19 cellular contexts compared by ENCODE assay signal in the genomic region with DNA sequence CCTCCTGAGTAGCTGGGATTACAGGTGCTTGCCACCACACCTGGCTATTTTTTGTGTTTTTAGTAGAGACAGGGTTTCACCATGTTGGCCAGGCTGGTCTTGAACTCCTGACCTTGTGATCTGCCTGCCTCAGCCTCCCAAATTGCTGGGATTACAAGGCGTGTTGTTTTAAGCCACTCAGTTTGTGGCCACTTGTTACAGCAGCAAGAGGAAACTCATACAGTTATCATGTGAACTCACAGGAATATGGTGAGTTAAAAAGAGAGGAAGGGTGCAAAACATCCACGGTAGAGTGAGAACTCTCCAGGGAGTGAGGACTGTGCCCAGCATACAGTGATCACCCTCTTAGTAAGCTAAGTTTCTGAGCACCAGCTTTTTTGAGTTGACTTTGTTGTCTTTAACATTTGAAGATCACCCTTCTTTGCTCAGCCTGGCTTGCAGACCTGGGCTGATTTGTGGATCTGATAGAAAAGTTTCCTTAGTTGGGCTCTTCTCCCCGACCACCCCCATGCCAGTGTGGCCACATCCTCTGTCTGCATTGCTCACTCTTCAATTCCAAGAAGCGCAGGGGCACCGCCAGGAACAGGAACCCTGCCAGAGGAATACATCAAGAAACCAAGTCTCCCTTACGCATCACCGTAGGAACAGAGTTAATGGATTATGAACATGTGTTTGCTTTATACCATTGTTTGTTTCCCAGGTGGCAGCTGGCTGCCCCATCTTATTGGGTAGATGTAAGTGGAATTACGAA. TPM values are rescaled to one million over a fixed set of nuclear protein-coding genes. Genes with fewer than 3 reads are reported as not detected.
DNase-seq lines count a peak whose midpoint lies in the region; ATAC-seq and TF ChIP-seq lines count a peak whose summit lies in the region.
"Had no signal": no experiment of that assay in that cellular context is flagged by ENCODE, and none has a peak within 500 bp of the region (broad histone marks: within the 10 kb centered on the region; RNA-seq: fewer than 3 reads in every experiment).

No MANE protein-coding gene starts in this region.

- H3K4me3 Mint-ChIP-seq in GM23338 = no peak overlapping the region
- H3K4me3 Mint-ChIP-seq in activated CD8-positive, alpha-beta T cell treated with anti-CD3 and anti-CD28 coated beads for 36 hours = no peak overlapping the region
- H3K4me3 Mint-ChIP-seq: effector memory CD8-positive, alpha-beta T cell had no signal

- no peaks in the 10 kb centered on the region for H3K27me3 Mint-ChIP-seq in GM23338 (ENCODE audit: insufficient read depth, low read depth, poor library complexity)
- H3K27me3 Mint-ChIP-seq in activated CD8-positive, alpha-beta T cell treated with anti-CD3 and anti-CD28 coated beads for 36 hours = no peaks in the 10 kb centered on the region
- H3K27me3 Mint-ChIP-seq: effector memory CD8-positive, alpha-beta T cell had no signal

- TF ChIP-seq EP300 in neural cell (conservative IDR thresholded peaks at IDR 0.05; ENCODE audit: poor library complexity, severe bottlenecking) = no peak

- H3K9me2 ChIP-seq in GM23338 (ENCODE audit: insufficient read depth) (no peaks in the 10 kb centered on the region), neural cell (ENCODE audit: insufficient read depth, low read length) (no peaks in the 10 kb centered on the region)
- H3K9me2 ChIP-seq: SK-N-SH had no signal

- H3K27ac Mint-ChIP-seq in GM23338 = no peak overlapping the region
- peak overlapping the region; percentile 7 for H3K27ac Mint-ChIP-seq in activated CD8-positive, alpha-beta T cell treated with anti-CD3 and anti-CD28 coated beads for 36 hours

- CTCF ChIA-PET in activated CD8-positive, alpha-beta T cell treated with anti-CD3 and anti-CD28 coated beads for 36 hours (lab: Charles Lee) = no interaction called here

- no peaks in the 10 kb centered on the region for H4K20me1 ChIP-seq in GM23338 (replicated peaks; ENCODE audit: insufficient read depth)
- no peaks in the 10 kb centered on the region for H4K20me1 ChIP-seq in neural cell (ENCODE audit: insufficient read depth)

- H2AFZ ChIP-seq in GM23338 (peak overlapping the region; percentile 59; the same call in 1 of the 2 replicates), neural cell (ENCODE audit: low read depth, low read length) (no peak overlapping the region)

- intact Hi-C loops in activated CD8-positive, alpha-beta T cell treated with anti-CD3 and anti-CD28 coated beads for 36 hours (cut with micrococcal nuclease) = no loop called here
- intact Hi-C loops in left colon (cut with DNase I, micrococcal nuclease) = no loop called here

- DNase-seq in NCI-H2171 treated with DMSO at 0.1 percent for 48 hours (lab: John Stamatoyannopoulos, UW) = peak; percentile 17
- DNase-seq in NCI-H2171 (lab: John Stamatoyannopoulos, UW) = no peak
- no peak for DNase-seq in GM23338 (ENCODE audit: low spot score)
- peak; percentile 62 for DNase-seq in activated CD8-positive, alpha-beta T cell treated with anti-CD3 and anti-CD28 coated beads for 36 hours
- DNase-seq in left colon = no peak
- no peak for DNase-seq in NCI-H226
- DNase-seq: ACHN; activated CD8-positive, alpha-beta memory T cell treated with anti-CD3 and anti-CD28 coated beads, Interleukin-2, amount 50 U/mL, for 48 hours; effector memory CD8-positive, alpha-beta T cell; esophagus squamous epithelium; midbrain; NCI-H2029; SK-N-SH; T1000 had no signal

- TF ChIP-seq RAD21 in neural cell (conservative IDR thresholded peaks at IDR 0.05) = no peak

- H3K27ac ChIP-seq in GM23338 (ENCODE audit: low read depth) (no peak overlapping the region), neural cell (ENCODE audit: low read length) (no peak overlapping the region)
- H3K27ac ChIP-seq: C4-2B, esophagus squamous epithelium had no signal

- no peak overlapping the region for H3K9ac ChIP-seq in neural cell (ENCODE audit: low read length)
- H3K9ac ChIP-seq: SK-N-SH had no signal

- no peaks in the 10 kb centered on the region for H3K36me3 ChIP-seq in GM23338 (ENCODE audit: insufficient read depth)
- no peaks in the 10 kb centered on the region for H3K36me3 ChIP-seq in neural cell (ENCODE audit: insufficient read depth, low read length)
- H3K36me3 ChIP-seq: esophagus squamous epithelium had no signal

- H3K79me2 ChIP-seq in GM23338 (replicated peaks; ENCODE audit: insufficient read depth) (no peaks in the 10 kb centered on the region), neural cell (replicated peaks; ENCODE audit: insufficient read depth, low read length) (no peaks in the 10 kb centered on the region)

- TF ChIP-seq CTCF in GM23338 (conservative IDR thresholded peaks at IDR 0.05; ENCODE audit: low read depth in 2 of 2) (no peak), neural cell (IDR thresholded peaks at IDR 0.05; ENCODE audit: poor library complexity, severe bottlenecking) (no peak)
- TF ChIP-seq CTCF in activated CD8-positive, alpha-beta T cell treated with anti-CD3 and anti-CD28 coated beads for 36 hours (IDR thresholded peaks at IDR 0.05) = no peak

- POLR2A ChIA-PET in activated CD8-positive, alpha-beta T cell treated with anti-CD3 and anti-CD28 coated beads for 36 hours (lab: Charles Lee) = no interaction called here

- H3K4me3 ChIP-seq in GM23338 = no peak overlapping the region
- H3K4me3 ChIP-seq in neural cell (ENCODE audit: low read length) = peak overlapping the region; percentile 22
- H3K4me3 ChIP-seq: esophagus squamous epithelium had no signal

- H3K27me3 ChIP-seq in GM23338 (ENCODE audit: insufficient read depth) = no peaks in the 10 kb centered on the region
- H3K27me3 ChIP-seq in neural cell (ENCODE audit: insufficient read depth, low read depth, low read length) = no peaks in the 10 kb centered on the region

- H3K36me3 Mint-ChIP-seq in GM23338 (ENCODE audit: low read depth) = no peaks in the 10 kb centered on the region
- peaks cover 37% of the 10 kb centered on the region for H3K36me3 Mint-ChIP-seq in activated CD8-positive, alpha-beta T cell treated with anti-CD3 and anti-CD28 coated beads for 36 hours (ENCODE audit: low read depth)

- ATAC-seq in GM23338 (no peak), left colon (no peak), HG02981 (IDR thresholded peaks at IDR 0.05; ENCODE audit: unreplicated experiment) (no peak)
- ATAC-seq in activated CD8-positive, alpha-beta T cell treated with anti-CD3 and anti-CD28 coated beads for 36 hours = peak; percentile 71
- ATAC-seq: activated CD4-positive, CD25-positive, alpha-beta regulatory T cell treated with anti-CD3 and anti-CD28 coated beads, Interleukin-2, amount 50 U/mL, for 24 hours; effector memory CD8-positive, alpha-beta T cell; left lobe of liver had no signal

- H3K9me3 Mint-ChIP-seq in GM23338 = no peaks in the 10 kb centered on the region
- no peaks in the 10 kb centered on the region for H3K9me3 Mint-ChIP-seq in activated CD8-positive, alpha-beta T cell treated with anti-CD3 and anti-CD28 coated beads for 36 hours
- H3K9me3 Mint-ChIP-seq: effector memory CD8-positive, alpha-beta T cell had no signal

- H3K4me2 ChIP-seq in GM23338 (no peak overlapping the region), neural cell (ENCODE audit: low read length) (no peak overlapping the region)
- H3K4me2 ChIP-seq: SK-N-SH had no signal

- no peaks in the 10 kb centered on the region for H3F3A ChIP-seq in GM23338 (replicated peaks; ENCODE audit: low read depth)
- peaks cover 3% of the 10 kb centered on the region for H3F3A ChIP-seq in neural cell (ENCODE audit: insufficient read depth, low read length, poor library complexity, severe bottlenecking)

- no peaks in the 10 kb centered on the region for H3K4me1 ChIP-seq in GM23338 (ENCODE audit: insufficient read depth)

- no peaks in the 10 kb centered on the region for H3K9me3 ChIP-seq in neural cell (ENCODE audit: low read length)
- H3K9me3 ChIP-seq: esophagus squamous epithelium, SK-N-SH had no signal

- H3K4me1 Mint-ChIP-seq in GM23338 = no peaks in the 10 kb centered on the region
- peaks cover 26% of the 10 kb centered on the region for H3K4me1 Mint-ChIP-seq in activated CD8-positive, alpha-beta T cell treated with anti-CD3 and anti-CD28 coated beads for 36 hours (ENCODE audit: low read depth)

TF ChIP-seq in GM23338, 12 proteins besides CTCF, POLR2A, EP300 and RAD21 (continues in another document):
- TF ChIP-seq POLR2AphosphoS5 (IDR thresholded peaks at IDR 0.05; ENCODE audit: low read depth) (no peak), STAT1 (IDR thresholded peaks at IDR 0.05; ENCODE audit: unreplicated experiment) (no peak), ZNF114 (CRISPR knock-in tag; IDR thresholded peaks at IDR 0.05) (no peak)

TF ChIP-seq in neural cell, 6 proteins besides CTCF, POLR2A, EP300 and RAD21 (continues in another document):
- TF ChIP-seq POLR2AphosphoS5 (IDR thresholded peaks at IDR 0.05) = no peak
- TF ChIP-seq EZH2 (IDR thresholded peaks at IDR 0.05; ENCODE audit: borderline replicate concordance, insufficient read depth, low read length, poor library complexity, severe bottlenecking) = no peak
- no peak for TF ChIP-seq SMC3 (conservative IDR thresholded peaks at IDR 0.05; ENCODE audit: poor library complexity)
- TF ChIP-seq TAF1 (IDR thresholded peaks at IDR 0.05; ENCODE audit: low read depth) = no peak
- no peak for TF ChIP-seq MXI1 (conservative IDR thresholded peaks at IDR 0.05; ENCODE audit: poor library complexity, severe bottlenecking)

RNA-seq across cellular contexts. Expression of a gene that starts 16.0 kb away (rescaled TPM):
- total RNA-seq in GM23338 (2014; rRNA removed; shearing (Covaris generic)) = not detected in 2 replicates
- polyA plus RNA-seq in GM23338 (2016; fragmentation: Nextera tagmentation; extraction: Ambion mirVana) = 0.23 TPM in 1 of 2 replicates, not detected in the other
- total RNA-seq in activated CD8-positive, alpha-beta T cell treated with anti-CD3 and anti-CD28 coated beads for 36 hours = 10 to 100 TPM; 40.5 to 42.2 TPM
- polyA plus RNA-seq in neural cell = not detected in 2 replicates
- not detected in 2 replicates for polyA minus RNA-seq in neural cell
- total RNA-seq in left colon = 1 to 10 TPM; 4.9 to 7.6 TPM

Comparison
In these comparisons a context has a peak if more than half of its experiments do, and no peak if none do; other contexts are left out.
1. DNase-seq: peak in NCI-H2171 treated with DMSO at 0.1 percent for 48 hours (single experiment) and activated CD8-positive, alpha-beta T cell treated with anti-CD3 and anti-CD28 coated beads for 36 hours (single experiment); none in NCI-H2171 (single experiment), GM23338 (single experiment), left colon (0 of 2) and NCI-H226 (single experiment).
2. RNA of a gene that starts 16.0 kb away (total RNA-seq): 40.5 to 42.2 TPM in activated CD8-positive, alpha-beta T cell treated with anti-CD3 and anti-CD28 coated beads for 36 hours; 4.9 to 7.6 TPM in left colon and not detected in GM23338; every median in the first group is over 4 times any median in the second.